18 cellular contexts compared by ENCODE assay signal in the genomic region with DNA sequence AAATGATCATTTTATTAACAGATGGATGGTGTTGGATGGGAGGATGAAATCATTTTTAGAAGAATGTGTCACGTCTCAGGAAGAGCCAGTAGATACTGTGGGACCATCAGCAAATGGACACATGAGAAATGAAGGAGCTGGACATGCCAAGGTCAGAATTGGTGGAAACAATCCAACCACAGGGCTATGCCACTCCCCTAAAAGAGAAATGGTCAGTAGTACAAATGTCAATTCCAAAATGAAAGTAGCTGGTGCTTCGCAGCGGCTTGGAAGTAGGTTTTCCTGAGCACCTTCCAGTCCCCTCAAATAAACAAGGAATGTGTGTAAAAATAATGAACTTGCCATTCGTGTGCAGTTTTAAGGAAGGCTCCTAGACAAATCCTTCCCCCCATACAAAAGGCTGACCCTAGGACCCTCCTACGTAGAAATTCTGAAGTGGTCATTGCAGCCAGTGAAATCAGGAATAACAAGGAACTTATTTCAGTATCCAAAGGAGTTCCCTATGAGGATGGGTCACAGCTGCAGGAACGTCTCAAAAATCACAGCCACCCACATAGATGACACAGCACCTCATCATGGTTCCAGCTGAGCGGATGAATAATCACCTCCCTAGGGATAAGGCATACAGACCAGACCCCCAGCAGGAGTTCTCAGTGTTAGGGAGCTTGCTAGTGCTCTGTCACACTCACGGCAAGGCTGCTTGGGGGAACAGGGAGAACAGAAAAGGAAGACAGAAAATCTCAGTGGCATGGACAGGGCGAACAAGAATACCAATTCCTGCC.
A peak's percentile ranks its signal among the peaks of the same experiment; 100 is the strongest.
DNase-seq lines count a peak whose midpoint lies in the region; ATAC-seq lines count a peak whose summit lies in the region.
"Had no signal": no experiment of that assay in that cellular context is flagged by ENCODE, and none has a peak within 500 bp of the region (broad histone marks: within the 10 kb centered on the region; RNA-seq: fewer than 3 reads in every experiment).

No MANE protein-coding gene starts in this region.

- DNase-seq in Daoy (ENCODE audit: low read depth) (peak; percentile 89), NCI-H69 (lab: John Stamatoyannopoulos, UW) (peak; percentile 3), dedifferentiated amniotic fluid mesenchymal stem cell (ENCODE audit: extremely low spot score) (peak; percentile 28), myocyte (ENCODE audit: low read depth) (peak; percentile 64), DMS153 (lab: John Stamatoyannopoulos, UW) (no peak)
- DNase-seq in activated CD4-positive, alpha-beta T cell treated with anti-CD3 and anti-CD28 coated beads for 4 hours: no peak
- DNase-seq: activated CD8-positive, alpha-beta memory T cell treated with anti-CD3 and anti-CD28 coated beads, Interleukin-2, amount 10 ng/mL, durations not matched to agents 7 days and 5 days; activated naive CD8-positive, alpha-beta T cell treated with anti-CD3 and anti-CD28 coated beads, Interleukin-2, amount 10 ng/mL, durations not matched to agents 7 days and 5 days; CD8-positive, alpha-beta memory T cell; dermis blood vessel endothelial cell; KG1; left lung; ovary; stimulated activated CD4-positive, alpha-beta T cell treated with anti-CD3 and anti-CD28 coated beads, Interleukin-2, amount 100 ng/mL, for 48 hours; stimulated activated naive CD8-positive, alpha-beta T cell treated with anti-CD3 and anti-CD28 coated beads, Interleukin-15, Interleukin-2, amounts not matched to agents 100 U/mL and 50 U/mL, for 24 hours had no signal

- ATAC-seq in GM21526 (IDR thresholded peaks at IDR 0.05; ENCODE audit: low FRiP score, unreplicated experiment): no peak
- no peak for ATAC-seq in HG03342 (IDR thresholded peaks at IDR 0.05; ENCODE audit: unreplicated experiment)
- ATAC-seq: activated CD8-positive, alpha-beta memory T cell treated with anti-CD3 and anti-CD28 coated beads, Interleukin-2, amount 10 ng/mL, durations not matched to agents 7 days and 5 days; gastroesophageal sphincter; left lung; stimulated activated naive CD8-positive, alpha-beta T cell treated with anti-CD3 and anti-CD28 coated beads, Interleukin-15, Interleukin-2, amounts not matched to agents 100 U/mL and 50 U/mL, for 24 hours had no signal

Comparison
In these comparisons a context has a peak if more than half of its experiments do, and no peak if none do; other contexts are left out.
1. DNase-seq: peak in Daoy (single experiment), NCI-H69 (single experiment), dedifferentiated amniotic fluid mesenchymal stem cell (single experiment) and myocyte (single experiment); none in DMS153 (single experiment) and activated CD4-positive, alpha-beta T cell treated with anti-CD3 and anti-CD28 coated beads for 4 hours (0 of 2).